In genomic region chr5:149860801-149861322, GRCh38 we compare ENCODE assay signal across 1 cellular context.
TF ChIP-seq lines count a peak whose summit lies in the region.

No MANE protein-coding gene starts in this region.

TF ChIP-seq in GM12878, 131 proteins besides CTCF, POLR2A, EP300 and RAD21 (continued from another document):
- TF ChIP-seq ATF2 (IDR thresholded peaks at IDR 0.05; ENCODE audit: low read length) (no peak), YY1 (IDR thresholded peaks at IDR 0.05; ENCODE audit: low read depth, low read length) (no peak), MTA2 (IDR thresholded peaks at IDR 0.05; ENCODE audit: low read depth) (0 out of 2 replicates have a peak, but pooled peaks have one; percentile 17), SMC3 (IDR thresholded peaks at IDR 0.05; ENCODE audit: borderline replicate concordance, low read length) (no peak), HCFC1 (IDR thresholded peaks at IDR 0.05; ENCODE audit: low read length) (no peak), ZNF687 (IDR thresholded peaks at IDR 0.05) (peak; percentile 68; the same call in 1 of the 2 replicates), E2F4 (IDR thresholded peaks at IDR 0.05; ENCODE audit: low read depth, low read length) (no peak), SPI1 (IDR thresholded peaks at IDR 0.05; ENCODE audit: borderline replicate concordance, insufficient read depth, low read depth, low read length) (0 out of 2 replicates have a peak, but pooled peaks have one; percentile 15), NFYA (IDR thresholded peaks at IDR 0.05; ENCODE audit: borderline replicate concordance, low read depth, low read length) (no peak), CEBPB (IDR thresholded peaks at IDR 0.05; ENCODE audit: borderline replicate concordance in 1 of 2, low read depth in 2 of 2, low read length in 2 of 2) (no peak), ZNF384 (IDR thresholded peaks at IDR 0.05; ENCODE audit: borderline replicate concordance, low read depth, low read length) (no peak), ESRRA (IDR thresholded peaks at IDR 0.05; ENCODE audit: low read length) (no peak), TCF12 (IDR thresholded peaks at IDR 0.05; ENCODE audit: low read depth, low read length) (no peak; the same call in 1 of the 2 replicates), USF1 (IDR thresholded peaks at IDR 0.05; ENCODE audit: borderline replicate concordance, extremely low read length, insufficient read depth, low read depth, low read length) (no peak), ZNF217 (IDR thresholded peaks at IDR 0.05) (no peak), ZNF24 (IDR thresholded peaks at IDR 0.05) (no peak), KLF5 (IDR thresholded peaks at IDR 0.05; ENCODE audit: partially characterized antibody) (no peak), SRF (IDR thresholded peaks at IDR 0.05; ENCODE audit: low read depth in 2 of 2, low read length in 2 of 2) (peak; percentile 48 to 87; a peak in 3 of 4 replicates), MLLT1 (IDR thresholded peaks at IDR 0.05) (no peak), ZBED1 (IDR thresholded peaks at IDR 0.05; ENCODE audit: borderline replicate concordance) (no peak), POLR2AphosphoS2 (IDR thresholded peaks at IDR 0.05; ENCODE audit: low read depth, low read length) (no peak), JUNB (IDR thresholded peaks at IDR 0.05) (no peak), TBL1XR1 (IDR thresholded peaks at IDR 0.05; ENCODE audit: low read depth, low read length) (no peak), FOXM1 (IDR thresholded peaks at IDR 0.05; ENCODE audit: low read depth, low read length) (no peak), ATF7 (IDR thresholded peaks at IDR 0.05; ENCODE audit: low read depth) (no peak), ZBTB40 (IDR thresholded peaks at IDR 0.05; ENCODE audit: borderline replicate concordance) (no peak), ZZZ3 (IDR thresholded peaks at IDR 0.05; ENCODE audit: control insufficient read depth, insufficient read length, low read depth) (no peak), CUX1 (IDR thresholded peaks at IDR 0.05; ENCODE audit: insufficient replicate concordance, low read depth, low read length) (no peak), RELA (IDR thresholded peaks at IDR 0.05; ENCODE audit: borderline replicate concordance, partially characterized antibody) (no peak), ASH2L (IDR thresholded peaks at IDR 0.05; ENCODE audit: borderline replicate concordance, low read depth) (no peak), PBX3 (IDR thresholded peaks at IDR 0.05; ENCODE audit: insufficient replicate concordance, low read depth, low read length) (no peak), EED (IDR thresholded peaks at IDR 0.05; ENCODE audit: low read depth) (peak; percentile 34; the same call in 1 of the 2 replicates), NFIC (IDR thresholded peaks at IDR 0.05; ENCODE audit: low read depth, low read length) (peak; percentile 30; the same call in 1 of the 2 replicates), MYB (IDR thresholded peaks at IDR 0.05; ENCODE audit: borderline replicate concordance, low read depth, low read length) (no peak), SUPT20H (IDR thresholded peaks at IDR 0.05; ENCODE audit: borderline replicate concordance, control insufficient read depth, low read depth, low read length) (no peak), EGR1 (IDR thresholded peaks at IDR 0.05; ENCODE audit: borderline replicate concordance in 1 of 2, low read depth in 2 of 2, low read length in 2 of 2) (no peak), ELK1 (IDR thresholded peaks at IDR 0.05; ENCODE audit: low read depth, low read length) (0 out of 2 replicates have a peak, but pooled peaks have one; percentile 62)
